1 cellular context compared by ENCODE assay signal in the genomic region with DNA sequence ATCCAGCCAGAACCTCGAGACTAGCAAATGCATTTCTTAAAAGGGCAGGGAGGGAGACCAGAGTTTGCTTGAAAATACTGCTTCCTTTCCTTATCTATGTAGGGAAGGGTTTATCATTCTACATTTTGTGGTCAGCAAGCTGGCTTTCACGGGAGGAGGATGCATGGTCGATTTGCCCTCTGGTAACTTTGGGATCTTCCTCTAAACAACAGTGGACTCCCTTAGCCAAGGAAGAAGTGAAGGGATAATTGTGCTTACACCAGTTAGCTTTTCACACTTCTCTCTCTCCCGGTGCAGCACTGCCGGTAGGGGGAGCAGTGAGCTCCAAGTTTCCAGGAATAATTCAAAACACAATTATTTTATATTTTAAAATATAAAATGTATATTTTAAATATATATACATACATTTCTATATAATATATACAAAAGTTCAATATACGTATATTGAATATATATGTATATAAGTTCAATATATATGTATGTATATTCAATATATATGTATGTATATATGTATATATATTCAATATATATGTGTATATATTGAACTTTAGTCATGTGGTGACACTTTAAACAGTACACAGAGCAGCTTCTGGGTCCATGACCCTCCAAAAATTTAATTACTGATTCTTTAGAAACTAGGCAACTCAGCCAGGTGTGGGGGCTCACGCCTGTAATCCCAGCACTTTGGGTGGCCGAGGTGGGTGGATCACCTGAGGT.
A peak's percentile ranks its signal among the peaks of the same experiment; 100 is the strongest.
TF ChIP-seq lines count a peak whose summit lies in the region.

No MANE protein-coding gene starts in this region.

TF ChIP-seq in K562, 482 proteins besides CTCF, POLR2A, EP300 and RAD21 (continues in another document):
- TF ChIP-seq NR1H2 (CRISPR knock-in tag; IDR thresholded peaks at IDR 0.05): no peak
- TF ChIP-seq, protein P1, sequence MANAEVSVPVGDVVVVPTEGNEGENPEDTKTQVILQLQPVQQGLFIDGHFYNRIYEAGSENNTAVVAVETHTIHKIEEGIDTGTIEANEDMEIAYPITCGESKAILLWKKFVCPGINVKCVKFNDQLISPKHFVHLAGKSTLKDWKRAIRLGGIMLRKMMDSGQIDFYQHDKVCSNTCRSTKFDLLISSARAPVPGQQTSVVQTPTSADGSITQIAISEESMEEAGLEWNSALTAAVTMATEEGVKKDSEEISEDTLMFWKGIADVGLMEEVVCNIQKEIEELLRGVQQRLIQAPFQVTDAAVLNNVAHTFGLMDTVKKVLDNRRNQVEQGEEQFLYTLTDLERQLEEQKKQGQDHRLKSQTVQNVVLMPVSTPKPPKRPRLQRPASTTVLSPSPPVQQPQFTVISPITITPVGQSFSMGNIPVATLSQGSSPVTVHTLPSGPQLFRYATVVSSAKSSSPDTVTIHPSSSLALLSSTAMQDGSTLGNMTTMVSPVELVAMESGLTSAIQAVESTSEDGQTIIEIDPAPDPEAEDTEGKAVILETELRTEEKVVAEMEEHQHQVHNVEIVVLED (CRISPR knock-in tag; IDR thresholded peaks at IDR 0.05): no peak
- TF ChIP-seq TBL1XR1 (IDR thresholded peaks at IDR 0.05; ENCODE audit: low read length in 2 of 2): 0 out of 4 replicates have a peak, but pooled peaks of 1 of the 2 experiments have one; percentile 26
- TF ChIP-seq GTF2E2 (tag; IDR thresholded peaks at IDR 0.05): no peak
- TF ChIP-seq JUNB (CRISPR knock-in tag; conservative IDR thresholded peaks at IDR 0.05): no peak
- TF ChIP-seq ZNF561 (CRISPR knock-in tag; conservative IDR thresholded peaks at IDR 0.05): no peak
- no peak for TF ChIP-seq SLC30A9 (CRISPR knock-in tag; IDR thresholded peaks at IDR 0.05)
- TF ChIP-seq, protein P2, sequence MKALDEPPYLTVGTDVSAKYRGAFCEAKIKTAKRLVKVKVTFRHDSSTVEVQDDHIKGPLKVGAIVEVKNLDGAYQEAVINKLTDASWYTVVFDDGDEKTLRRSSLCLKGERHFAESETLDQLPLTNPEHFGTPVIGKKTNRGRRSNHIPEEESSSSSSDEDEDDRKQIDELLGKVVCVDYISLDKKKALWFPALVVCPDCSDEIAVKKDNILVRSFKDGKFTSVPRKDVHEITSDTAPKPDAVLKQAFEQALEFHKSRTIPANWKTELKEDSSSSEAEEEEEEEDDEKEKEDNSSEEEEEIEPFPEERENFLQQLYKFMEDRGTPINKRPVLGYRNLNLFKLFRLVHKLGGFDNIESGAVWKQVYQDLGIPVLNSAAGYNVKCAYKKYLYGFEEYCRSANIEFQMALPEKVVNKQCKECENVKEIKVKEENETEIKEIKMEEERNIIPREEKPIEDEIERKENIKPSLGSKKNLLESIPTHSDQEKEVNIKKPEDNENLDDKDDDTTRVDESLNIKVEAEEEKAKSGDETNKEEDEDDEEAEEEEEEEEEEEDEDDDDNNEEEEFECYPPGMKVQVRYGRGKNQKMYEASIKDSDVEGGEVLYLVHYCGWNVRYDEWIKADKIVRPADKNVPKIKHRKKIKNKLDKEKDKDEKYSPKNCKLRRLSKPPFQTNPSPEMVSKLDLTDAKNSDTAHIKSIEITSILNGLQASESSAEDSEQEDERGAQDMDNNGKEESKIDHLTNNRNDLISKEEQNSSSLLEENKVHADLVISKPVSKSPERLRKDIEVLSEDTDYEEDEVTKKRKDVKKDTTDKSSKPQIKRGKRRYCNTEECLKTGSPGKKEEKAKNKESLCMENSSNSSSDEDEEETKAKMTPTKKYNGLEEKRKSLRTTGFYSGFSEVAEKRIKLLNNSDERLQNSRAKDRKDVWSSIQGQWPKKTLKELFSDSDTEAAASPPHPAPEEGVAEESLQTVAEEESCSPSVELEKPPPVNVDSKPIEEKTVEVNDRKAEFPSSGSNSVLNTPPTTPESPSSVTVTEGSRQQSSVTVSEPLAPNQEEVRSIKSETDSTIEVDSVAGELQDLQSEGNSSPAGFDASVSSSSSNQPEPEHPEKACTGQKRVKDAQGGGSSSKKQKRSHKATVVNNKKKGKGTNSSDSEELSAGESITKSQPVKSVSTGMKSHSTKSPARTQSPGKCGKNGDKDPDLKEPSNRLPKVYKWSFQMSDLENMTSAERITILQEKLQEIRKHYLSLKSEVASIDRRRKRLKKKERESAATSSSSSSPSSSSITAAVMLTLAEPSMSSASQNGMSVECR (CRISPR knock-in tag; IDR thresholded peaks at IDR 0.05): 0 out of 2 replicates have a peak, but pooled peaks have one; percentile 5
- TF ChIP-seq, protein P3, sequence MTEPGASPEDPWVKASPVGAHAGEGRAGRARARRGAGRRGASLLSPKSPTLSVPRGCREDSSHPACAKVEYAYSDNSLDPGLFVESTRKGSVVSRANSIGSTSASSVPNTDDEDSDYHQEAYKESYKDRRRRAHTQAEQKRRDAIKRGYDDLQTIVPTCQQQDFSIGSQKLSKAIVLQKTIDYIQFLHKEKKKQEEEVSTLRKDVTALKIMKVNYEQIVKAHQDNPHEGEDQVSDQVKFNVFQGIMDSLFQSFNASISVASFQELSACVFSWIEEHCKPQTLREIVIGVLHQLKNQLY (CRISPR knock-in tag; conservative IDR thresholded peaks at IDR 0.05): no peak
- TF ChIP-seq, protein P4, sequence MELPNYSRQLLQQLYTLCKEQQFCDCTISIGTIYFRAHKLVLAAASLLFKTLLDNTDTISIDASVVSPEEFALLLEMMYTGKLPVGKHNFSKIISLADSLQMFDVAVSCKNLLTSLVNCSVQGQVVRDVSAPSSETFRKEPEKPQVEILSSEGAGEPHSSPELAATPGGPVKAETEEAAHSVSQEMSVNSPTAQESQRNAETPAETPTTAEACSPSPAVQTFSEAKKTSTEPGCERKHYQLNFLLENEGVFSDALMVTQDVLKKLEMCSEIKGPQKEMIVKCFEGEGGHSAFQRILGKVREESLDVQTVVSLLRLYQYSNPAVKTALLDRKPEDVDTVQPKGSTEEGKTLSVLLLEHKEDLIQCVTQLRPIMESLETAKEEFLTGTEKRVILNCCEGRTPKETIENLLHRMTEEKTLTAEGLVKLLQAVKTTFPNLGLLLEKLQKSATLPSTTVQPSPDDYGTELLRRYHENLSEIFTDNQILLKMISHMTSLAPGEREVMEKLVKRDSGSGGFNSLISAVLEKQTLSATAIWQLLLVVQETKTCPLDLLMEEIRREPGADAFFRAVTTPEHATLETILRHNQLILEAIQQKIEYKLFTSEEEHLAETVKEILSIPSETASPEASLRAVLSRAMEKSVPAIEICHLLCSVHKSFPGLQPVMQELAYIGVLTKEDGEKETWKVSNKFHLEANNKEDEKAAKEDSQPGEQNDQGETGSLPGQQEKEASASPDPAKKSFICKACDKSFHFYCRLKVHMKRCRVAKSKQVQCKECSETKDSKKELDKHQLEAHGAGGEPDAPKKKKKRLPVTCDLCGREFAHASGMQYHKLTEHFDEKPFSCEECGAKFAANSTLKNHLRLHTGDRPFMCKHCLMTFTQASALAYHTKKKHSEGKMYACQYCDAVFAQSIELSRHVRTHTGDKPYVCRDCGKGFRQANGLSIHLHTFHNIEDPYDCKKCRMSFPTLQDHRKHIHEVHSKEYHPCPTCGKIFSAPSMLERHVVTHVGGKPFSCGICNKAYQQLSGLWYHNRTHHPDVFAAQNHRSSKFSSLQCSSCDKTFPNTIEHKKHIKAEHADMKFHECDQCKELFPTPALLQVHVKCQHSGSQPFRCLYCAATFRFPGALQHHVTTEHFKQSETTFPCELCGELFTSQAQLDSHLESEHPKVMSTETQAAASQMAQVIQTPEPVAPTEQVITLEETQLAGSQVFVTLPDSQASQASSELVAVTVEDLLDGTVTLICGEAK (IDR thresholded peaks at IDR 0.05): no peak
- TF ChIP-seq, protein P4 (CRISPR knock-in tag; IDR thresholded peaks at IDR 0.05): no peak
- TF ChIP-seq SP1 (CRISPR knock-in tag; IDR thresholded peaks at IDR 0.05): no peak
- TF ChIP-seq MECOM (CRISPR knock-in tag; IDR thresholded peaks at IDR 0.05): no peak
- TF ChIP-seq ZNF644 (tag; IDR thresholded peaks at IDR 0.05; ENCODE audit: low read depth): 0 out of 2 replicates have a peak, but pooled peaks have one; percentile 23
- TF ChIP-seq, protein P5, sequence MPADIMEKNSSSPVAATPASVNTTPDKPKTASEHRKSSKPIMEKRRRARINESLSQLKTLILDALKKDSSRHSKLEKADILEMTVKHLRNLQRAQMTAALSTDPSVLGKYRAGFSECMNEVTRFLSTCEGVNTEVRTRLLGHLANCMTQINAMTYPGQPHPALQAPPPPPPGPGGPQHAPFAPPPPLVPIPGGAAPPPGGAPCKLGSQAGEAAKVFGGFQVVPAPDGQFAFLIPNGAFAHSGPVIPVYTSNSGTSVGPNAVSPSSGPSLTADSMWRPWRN (IDR thresholded peaks at IDR 0.05; ENCODE audit: low read depth): no peak
- TF ChIP-seq, protein P6, sequence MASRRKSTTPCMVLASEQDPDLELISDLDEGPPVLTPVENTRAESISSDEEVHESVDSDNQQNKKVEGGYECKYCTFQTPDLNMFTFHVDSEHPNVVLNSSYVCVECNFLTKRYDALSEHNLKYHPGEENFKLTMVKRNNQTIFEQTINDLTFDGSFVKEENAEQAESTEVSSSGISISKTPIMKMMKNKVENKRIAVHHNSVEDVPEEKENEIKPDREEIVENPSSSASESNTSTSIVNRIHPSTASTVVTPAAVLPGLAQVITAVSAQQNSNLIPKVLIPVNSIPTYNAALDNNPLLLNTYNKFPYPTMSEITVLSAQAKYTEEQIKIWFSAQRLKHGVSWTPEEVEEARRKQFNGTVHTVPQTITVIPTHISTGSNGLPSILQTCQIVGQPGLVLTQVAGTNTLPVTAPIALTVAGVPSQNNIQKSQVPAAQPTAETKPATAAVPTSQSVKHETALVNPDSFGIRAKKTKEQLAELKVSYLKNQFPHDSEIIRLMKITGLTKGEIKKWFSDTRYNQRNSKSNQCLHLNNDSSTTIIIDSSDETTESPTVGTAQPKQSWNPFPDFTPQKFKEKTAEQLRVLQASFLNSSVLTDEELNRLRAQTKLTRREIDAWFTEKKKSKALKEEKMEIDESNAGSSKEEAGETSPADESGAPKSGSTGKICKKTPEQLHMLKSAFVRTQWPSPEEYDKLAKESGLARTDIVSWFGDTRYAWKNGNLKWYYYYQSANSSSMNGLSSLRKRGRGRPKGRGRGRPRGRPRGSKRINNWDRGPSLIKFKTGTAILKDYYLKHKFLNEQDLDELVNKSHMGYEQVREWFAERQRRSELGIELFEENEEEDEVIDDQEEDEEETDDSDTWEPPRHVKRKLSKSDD (conservative IDR thresholded peaks at IDR 0.05; ENCODE audit: low read length): no peak
- no peak for TF ChIP-seq L3MBTL2 (IDR thresholded peaks at IDR 0.05)
- no peak for TF ChIP-seq MEIS2 (IDR thresholded peaks at IDR 0.05; ENCODE audit: partially characterized antibody)
- TF ChIP-seq TARDBP (IDR thresholded peaks at IDR 0.05): no peak
- TF ChIP-seq FOSL1 (tag; conservative IDR thresholded peaks at IDR 0.05): peak; percentile 20; the same call in 1 of the 2 replicates
- TF ChIP-seq KDM5B (IDR thresholded peaks at IDR 0.05; ENCODE audit: insufficient replicate concordance, low read depth, low read length): no peak
- no peak for TF ChIP-seq STAG1 (CRISPR knock-in tag; IDR thresholded peaks at IDR 0.05; ENCODE audit: borderline replicate concordance)
- TF ChIP-seq, protein P7, sequence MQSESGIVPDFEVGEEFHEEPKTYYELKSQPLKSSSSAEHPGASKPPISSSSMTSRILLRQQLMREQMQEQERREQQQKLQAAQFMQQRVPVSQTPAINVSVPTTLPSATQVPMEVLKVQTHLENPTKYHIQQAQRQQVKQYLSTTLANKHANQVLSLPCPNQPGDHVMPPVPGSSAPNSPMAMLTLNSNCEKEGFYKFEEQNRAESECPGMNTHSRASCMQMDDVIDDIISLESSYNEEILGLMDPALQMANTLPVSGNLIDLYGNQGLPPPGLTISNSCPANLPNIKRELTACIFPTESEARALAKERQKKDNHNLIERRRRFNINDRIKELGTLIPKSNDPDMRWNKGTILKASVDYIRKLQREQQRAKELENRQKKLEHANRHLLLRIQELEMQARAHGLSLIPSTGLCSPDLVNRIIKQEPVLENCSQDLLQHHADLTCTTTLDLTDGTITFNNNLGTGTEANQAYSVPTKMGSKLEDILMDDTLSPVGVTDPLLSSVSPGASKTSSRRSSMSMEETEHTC (IDR thresholded peaks at IDR 0.05): no peak
- TF ChIP-seq KAT7 (CRISPR knock-in tag; IDR thresholded peaks at IDR 0.05; ENCODE audit: borderline replicate concordance): no peak
- TF ChIP-seq ATF7 (IDR thresholded peaks at IDR 0.05): no peak
- TF ChIP-seq ZNF121 (CRISPR knock-in tag; conservative IDR thresholded peaks at IDR 0.05): no peak
- peak; percentile 91 for TF ChIP-seq ZNF24 (IDR thresholded peaks at IDR 0.05)
- peak; percentile 12; the same call in 1 of the 2 replicates for TF ChIP-seq SOX6 (IDR thresholded peaks at IDR 0.05)
- no peak for TF ChIP-seq DNMT1 (IDR thresholded peaks at IDR 0.05)
- no peak for TF ChIP-seq RBM22 (IDR thresholded peaks at IDR 0.05; ENCODE audit: low read depth, low read length, poor library complexity, severe bottlenecking)
- no peak for TF ChIP-seq TAF1 (IDR thresholded peaks at IDR 0.05; ENCODE audit: control insufficient read depth, extremely low read depth, insufficient read depth, low read length, severe bottlenecking)
- no peak for TF ChIP-seq ASH1L (IDR thresholded peaks at IDR 0.05; ENCODE audit: borderline replicate concordance, low read depth, partially characterized antibody)
- peak; percentile 88 for TF ChIP-seq ZNF75A (CRISPR knock-in tag; IDR thresholded peaks at IDR 0.05)
- 0 out of 2 replicates have a peak, but pooled peaks have one; percentile 19 for TF ChIP-seq POLR2H (tag; IDR thresholded peaks at IDR 0.05; ENCODE audit: low read depth)
- TF ChIP-seq RAD51 (IDR thresholded peaks at IDR 0.05; ENCODE audit: borderline replicate concordance, low read depth): no peak
- no peak for TF ChIP-seq U2AF1 (optimal IDR thresholded peaks at IDR 0.05; ENCODE audit: low read depth, low read length)
- TF ChIP-seq ZNF324 (CRISPR knock-in tag; IDR thresholded peaks at IDR 0.05): no peak
- no peak for TF ChIP-seq POU5F1 (IDR thresholded peaks at IDR 0.05; ENCODE audit: borderline replicate concordance, low read depth, low read length, partially characterized antibody)
- TF ChIP-seq POLR2G (IDR thresholded peaks at IDR 0.05; ENCODE audit: low read depth, low read length): no peak
- no peak for TF ChIP-seq ZKSCAN1 (IDR thresholded peaks at IDR 0.05; ENCODE audit: low read depth, low read length)
